In genomic region chr22:23754980-23755636, GRCh38 we compare ENCODE assay signal across 25 cellular contexts. TPM values are rescaled to one million over a fixed set of nuclear protein-coding genes. Genes with fewer than 3 reads are reported as not detected.
DNase-seq lines count a peak whose midpoint lies in the region; ATAC-seq, FAIRE-seq and TF ChIP-seq lines count a peak whose summit lies in the region.
"Had no signal": no experiment of that assay in that cellular context is flagged by ENCODE, and none has a peak within 500 bp of the region (broad histone marks: within the 10 kb centered on the region; RNA-seq: fewer than 3 reads in every experiment).

No MANE protein-coding gene starts in this region.

- H3K79me2 ChIP-seq in Karpas-422 (ENCODE audit: low read length): peaks cover 6% of the 10 kb centered on the region
- H3K79me2 ChIP-seq in astrocyte (ENCODE audit: insufficient read depth, low read length): peaks cover under 1% of the 10 kb centered on the region
- peaks cover 5% of the 10 kb centered on the region for H3K79me2 ChIP-seq in hepatocyte

- H3K27me3 ChIP-seq in Karpas-422 (ENCODE audit: low read length) (no peaks in the 10 kb centered on the region), astrocyte (ENCODE audit: insufficient read depth, low read length) (no peaks in the 10 kb centered on the region), lower lobe of right lung (ENCODE audit: low read depth) (no peaks in the 10 kb centered on the region), hepatocyte (no peaks in the 10 kb centered on the region)
- H3K27me3 ChIP-seq: MG63, SJCRH30, spleen had no signal

- H3K4me1 Mint-ChIP-seq in astrocyte (ENCODE audit: low read depth, unreplicated experiment) (no peaks in the 10 kb centered on the region), memory B cell (peaks cover 35% of the 10 kb centered on the region)

- H4K20me1 ChIP-seq in Karpas-422 (ENCODE audit: insufficient read depth, low read depth, low read length): no peaks in the 10 kb centered on the region
- H4K20me1 ChIP-seq in astrocyte (ENCODE audit: insufficient read depth, low read length): no peaks in the 10 kb centered on the region
- H4K20me1 ChIP-seq in hepatocyte (ENCODE audit: insufficient read depth, poor library complexity, severe bottlenecking): no peaks in the 10 kb centered on the region

- H3K36me3 ChIP-seq in Karpas-422 (ENCODE audit: insufficient read depth, low read length) (no peaks in the 10 kb centered on the region), astrocyte (ENCODE audit: insufficient read depth, low read length) (no peaks in the 10 kb centered on the region), lower lobe of right lung (no peaks in the 10 kb centered on the region), hepatocyte (replicated peaks; ENCODE audit: insufficient read depth, low read depth) (no peaks in the 10 kb centered on the region)
- H3K36me3 ChIP-seq: MG63, SJCRH30, spleen, thoracic aorta had no signal

- H3K9ac ChIP-seq in Karpas-422 (ENCODE audit: low read length): peak overlapping the region; percentile 99
- no peak overlapping the region for H3K9ac ChIP-seq in astrocyte (ENCODE audit: low read length)

- H3K36me3 Mint-ChIP-seq in astrocyte (ENCODE audit: low read depth, unreplicated experiment): no peaks in the 10 kb centered on the region
- peaks cover 2% of the 10 kb centered on the region for H3K36me3 Mint-ChIP-seq in memory B cell
- H3K36me3 Mint-ChIP-seq: immature natural killer cell; naive thymus-derived CD8-positive, alpha-beta T cell had no signal

- H3K27ac Mint-ChIP-seq in astrocyte (ENCODE audit: unreplicated experiment) (peak overlapping the region; percentile 47), memory B cell (peak overlapping the region; percentile 65)
- H3K27ac Mint-ChIP-seq: activated naive CD8-positive, alpha-beta T cell treated with anti-CD3 and anti-CD28 coated beads, Interleukin-2, amount 10 ng/mL, durations not matched to agents 7 days and 5 days had no signal

- no peaks in the 10 kb centered on the region for H3K9me3 Mint-ChIP-seq in astrocyte (ENCODE audit: unreplicated experiment)
- no peaks in the 10 kb centered on the region for H3K9me3 Mint-ChIP-seq in memory B cell
- H3K9me3 Mint-ChIP-seq: activated naive CD8-positive, alpha-beta T cell treated with anti-CD3 and anti-CD28 coated beads, Interleukin-2, amount 10 ng/mL, durations not matched to agents 7 days and 5 days; immature natural killer cell; naive thymus-derived CD8-positive, alpha-beta T cell had no signal

- H3K27me3 Mint-ChIP-seq in astrocyte (ENCODE audit: low read depth, unreplicated experiment) (no peaks in the 10 kb centered on the region), memory B cell (no peaks in the 10 kb centered on the region)
- H3K27me3 Mint-ChIP-seq: naive thymus-derived CD8-positive, alpha-beta T cell had no signal

- intact Hi-C loops in lower lobe of right lung (cut with DNase I): no loop called here

- H3K27ac ChIP-seq in Karpas-422 (ENCODE audit: low read length) (peak overlapping the region; percentile 98), astrocyte (ENCODE audit: low read depth, low read length) (no peak overlapping the region), lower lobe of right lung (no peak overlapping the region), hepatocyte (no peak overlapping the region)
- H3K27ac ChIP-seq: psoas muscle, SJCRH30, thoracic aorta had no signal

- WGBS in hepatocyte (ENCODE audit: low lambda C conversion rate, missing lambda C conversion rate): 82% methylated on average over 6 of the region's 6 CpGs

- peaks cover 84% of the 10 kb centered on the region for H3K4me1 ChIP-seq in Karpas-422 (ENCODE audit: low read length)
- peaks cover 3% of the 10 kb centered on the region for H3K4me1 ChIP-seq in astrocyte (ENCODE audit: insufficient read depth, low read length)
- peaks cover 8% of the 10 kb centered on the region for H3K4me1 ChIP-seq in lower lobe of right lung
- peaks cover 3% of the 10 kb centered on the region for H3K4me1 ChIP-seq in hepatocyte (ENCODE audit: insufficient read depth)

- no peaks in the 10 kb centered on the region for H3K9me3 ChIP-seq in Karpas-422 (ENCODE audit: low read length)
- no peaks in the 10 kb centered on the region for H3K9me3 ChIP-seq in astrocyte (ENCODE audit: insufficient read depth, low read depth, low read length)
- no peaks in the 10 kb centered on the region for H3K9me3 ChIP-seq in lower lobe of right lung
- H3K9me3 ChIP-seq in hepatocyte (ENCODE audit: low read depth): no peaks in the 10 kb centered on the region
- H3K9me3 ChIP-seq: MG63, psoas muscle, SJCRH30, spleen, thoracic aorta had no signal

- H3K9me2 ChIP-seq in Karpas-422 (replicated peaks; ENCODE audit: insufficient read depth, low read length): no peaks in the 10 kb centered on the region
- no peaks in the 10 kb centered on the region for H3K9me2 ChIP-seq in hepatocyte (replicated peaks; ENCODE audit: insufficient read depth)

- FAIRE-seq in astrocyte (lab: Jason Lieb, UNC): no peak
- FAIRE-seq: bronchial epithelial cell had no signal

- H3K4me3 ChIP-seq in Karpas-422 (ENCODE audit: low read length) (peak overlapping the region; percentile 89), astrocyte (ENCODE audit: insufficient read depth, low read depth, low read length) (no peak overlapping the region), lower lobe of right lung (no peak overlapping the region), hepatocyte (no peak overlapping the region)
- H3K4me3 ChIP-seq: lung, MG63, psoas muscle, SJCRH30, thoracic aorta had no signal

- H3K4me3 Mint-ChIP-seq in astrocyte (ENCODE audit: unreplicated experiment) (no peak overlapping the region), memory B cell (peak overlapping the region; percentile 56)
- H3K4me3 Mint-ChIP-seq: activated naive CD8-positive, alpha-beta T cell treated with anti-CD3 and anti-CD28 coated beads, Interleukin-2, amount 10 ng/mL, durations not matched to agents 7 days and 5 days; immature natural killer cell had no signal

- ATAC-seq in memory B cell (ENCODE audit: low read depth): no peak
- no peak for ATAC-seq in lower lobe of right lung
- no peak for ATAC-seq in omental fat pad (ENCODE audit: low FRiP score)
- ATAC-seq: esophagus mucosa; naive thymus-derived CD8-positive, alpha-beta T cell; psoas muscle had no signal

- H3K4me2 ChIP-seq in Karpas-422 (ENCODE audit: low read depth, low read length, poor library complexity, severe bottlenecking) (peak overlapping the region; percentile 93), astrocyte (ENCODE audit: low read length) (no peak overlapping the region), hepatocyte (no peak overlapping the region)

- TF ChIP-seq CTCF in astrocyte (IDR thresholded peaks at IDR 0.05; ENCODE audit: insufficient read depth, low read depth, low read length) (no peak), lower lobe of right lung (IDR thresholded peaks at IDR 0.05) (no peak), hepatocyte (IDR thresholded peaks at IDR 0.05; ENCODE audit: poor library complexity) (no peak), omental fat pad (IDR thresholded peaks at IDR 0.05) (no peak)

- no peak overlapping the region for H2AFZ ChIP-seq in Karpas-422 (ENCODE audit: low read length)
- H2AFZ ChIP-seq in astrocyte (ENCODE audit: low read depth, low read length): no peak overlapping the region
- H2AFZ ChIP-seq in hepatocyte: no peak overlapping the region

- DNase-seq in Ammon's horn (ENCODE audit: low spot score) (peak; percentile 69), Karpas-422 (peak; percentile 95), astrocyte (ENCODE audit: low read depth) (no peak), memory B cell (ENCODE audit: low spot score in 2 of 2) (no peak), lower lobe of right lung (no peak), hepatocyte (ENCODE audit: low spot score) (no peak), NCI-H187 treated with DMSO at 0.1 percent for 48 hours (lab: John Stamatoyannopoulos, UW) (no peak), omental fat pad (ENCODE audit: low spot score) (no peak)
- DNase-seq: activated CD4-positive, CD25-positive, alpha-beta regulatory T cell; activated naive CD8-positive, alpha-beta T cell treated with anti-CD3 and anti-CD28 coated beads, Interleukin-2, amount 10 ng/mL, durations not matched to agents 7 days and 5 days; DMS53; glutamatergic neuron; immature natural killer cell; MG63; NCI-H2107; psoas muscle; SJCRH30 had no signal

RNA-seq across cellular contexts. Expression of gene VPREB3, which starts 0.9 kb away (rescaled TPM):
- 321 and 642 TPM in 2 replicates for total RNA-seq in Karpas-422 (2014; rRNA removed; shearing (Covaris generic); ENCODE audit: low replicate concordance)
- 0.50 TPM in 1 of 2 replicates, not detected in the other for total RNA-seq in astrocyte
- total RNA-seq in lower lobe of right lung: not detected
- total RNA-seq in hepatocyte: not detected in 2 replicates
- polyA plus RNA-seq in hepatocyte: not detected in 2 replicates
- total RNA-seq in omental fat pad: not detected
- total RNA-seq: activated CD8-positive, alpha-beta memory T cell treated with anti-CD3 and anti-CD28 coated beads for 36 hours; activated naive CD8-positive, alpha-beta T cell treated with anti-CD3 and anti-CD28 coated beads, Interleukin-2, amount 10 ng/mL, durations not matched to agents 7 days and 5 days; bronchial epithelial cell; lung; T-helper 2 cell treated with Interferon-gamma antibody and Interleukin-4, amounts not matched to agents 100 ng/mL and 5 ng/mL, for 36 hours; thoracic aorta had no signal

RNA-seq across cellular contexts. Expression of gene ZNF70, which starts 4.2 kb away (rescaled TPM):
- 8.5 and 12.0 TPM in 2 replicates for total RNA-seq in Karpas-422 (2014; rRNA removed; shearing (Covaris generic); ENCODE audit: low replicate concordance)
- total RNA-seq in astrocyte: 8.8 and 10.3 TPM in 2 replicates
- total RNA-seq in lower lobe of right lung: 5.7 TPM
- 4.6 and 5.2 TPM in 2 replicates for total RNA-seq in hepatocyte
- 1.3 and 2.3 TPM in 2 replicates for polyA plus RNA-seq in hepatocyte
- total RNA-seq in omental fat pad: 1 to 10 TPM; 2.8 to 5.1 (median 4.0) TPM

RNA-seq across cellular contexts. Expression of gene C22orf15, which starts 7.7 kb away (rescaled TPM):
- total RNA-seq in Karpas-422 (2014; rRNA removed; shearing (Covaris generic); ENCODE audit: low replicate concordance): not detected in 2 replicates
- total RNA-seq in astrocyte: 0.38 and 0.39 TPM in 2 replicates
- total RNA-seq in lower lobe of right lung: 5.9 TPM
- not detected in 2 replicates for total RNA-seq in hepatocyte
- 0.35 and 0.37 TPM in 2 replicates for polyA plus RNA-seq in hepatocyte
- not detected for total RNA-seq in omental fat pad
- total RNA-seq: bronchial epithelial cell, esophagus mucosa, SJCRH30, thoracic aorta had no signal

RNA-seq across cellular contexts. Expression of gene CHCHD10, which starts 12.7 kb away (rescaled TPM):
- total RNA-seq in Karpas-422 (2014; rRNA removed; shearing (Covaris generic); ENCODE audit: low replicate concordance): 115 and 220 TPM in 2 replicates
- 60.9 and 70.5 TPM in 2 replicates for total RNA-seq in astrocyte
- total RNA-seq in lower lobe of right lung: 114 TPM
- 4.0 and 36.5 TPM in 2 replicates for total RNA-seq in hepatocyte
- 53.0 and 68.1 TPM in 2 replicates for polyA plus RNA-seq in hepatocyte
- 10 to 100 TPM; 19.9 to 61.2 (median 31.2) TPM for total RNA-seq in omental fat pad

RNA-seq across cellular contexts. Expression of gene MMP11, which starts 17.5 kb away (rescaled TPM):
- 48.2 and 84.2 TPM in 2 replicates for total RNA-seq in Karpas-422 (2014; rRNA removed; shearing (Covaris generic); ENCODE audit: low replicate concordance)
- total RNA-seq in astrocyte (12.2 and 23.7 TPM in 2 replicates), lower lobe of right lung (1.9 TPM), hepatocyte (27.9 and 36.2 TPM in 2 replicates), omental fat pad (1 to 10 TPM in 2 of 4 donors, under 1 TPM in 1, not detected in 1; 0.79 to 3.1 (median 2.1) TPM)
- 22.8 and 25.2 TPM in 2 replicates for polyA plus RNA-seq in hepatocyte

Comparison
In these comparisons a context has a peak if more than half of its experiments do, and no peak if none do; other contexts are left out.
1. DNase-seq: peak in Ammon's horn (single experiment) and Karpas-422 (single experiment); none in astrocyte (single experiment), memory B cell (0 of 2), lower lobe of right lung (single experiment), hepatocyte (single experiment), NCI-H187 treated with DMSO at 0.1 percent for 48 hours (single experiment) and omental fat pad (single experiment).
2. RNA of gene VPREB3, which starts 0.9 kb away (total RNA-seq): 321 to 642 TPM in Karpas-422; 0.50 TPM in astrocyte, not detected in lower lobe of right lung (single experiment), not detected in hepatocyte and not detected in omental fat pad; every median in the first group is over 100 times any median in the second.